17 cellular contexts compared by ENCODE assay signal in genomic region chr11:72767203-72768062, GRCh38. TPM values are rescaled to one million over a fixed set of nuclear protein-coding genes. Genes with fewer than 3 reads are reported as not detected.
DNase-seq lines count a peak whose midpoint lies in the region; ATAC-seq and TF ChIP-seq lines count a peak whose summit lies in the region.
"Had no signal": no experiment of that assay in that cellular context is flagged by ENCODE, and none has a peak within 500 bp of the region (broad histone marks: within the 10 kb centered on the region; RNA-seq: fewer than 3 reads in every experiment).

No MANE protein-coding gene starts in this region.

- H3K27me3 ChIP-seq in hepatocyte = no peaks in the 10 kb centered on the region
- H3K27me3 ChIP-seq: SJSA1 had no signal

- H3K9me3 ChIP-seq in HEK293 (ENCODE audit: control insufficient read depth, insufficient read depth, low read depth, low read length) (no peaks in the 10 kb centered on the region), hepatocyte (ENCODE audit: low read depth) (no peaks in the 10 kb centered on the region)
- H3K9me3 ChIP-seq: SJSA1 had no signal

- peaks cover 77% of the 10 kb centered on the region for H4K20me1 ChIP-seq in hepatocyte (ENCODE audit: insufficient read depth, poor library complexity, severe bottlenecking)

- H3K4me2 ChIP-seq in hepatocyte = no peak overlapping the region

- H3K4me3 ChIP-seq in HEK293 (ENCODE audit: low read depth, low read length) = no peak overlapping the region
- no peak overlapping the region for H3K4me3 ChIP-seq in hepatocyte
- H3K4me3 ChIP-seq: SJSA1 had no signal

- H3K36me3 ChIP-seq in HEK293 (ENCODE audit: control insufficient read depth in 2 of 2, insufficient read depth in 1 of 2, low read length in 2 of 2) = no peaks in the 10 kb centered on the region
- H3K36me3 ChIP-seq in hepatocyte (replicated peaks; ENCODE audit: insufficient read depth, low read depth) = no peaks in the 10 kb centered on the region
- H3K36me3 ChIP-seq: SJSA1 had no signal

- no peak overlapping the region for H3K27ac ChIP-seq in HEK293 (ENCODE audit: extremely low read depth, low read depth, low read length)
- peak overlapping the region; percentile 60 for H3K27ac ChIP-seq in hepatocyte
- H3K27ac ChIP-seq: SJSA1 had no signal

- no peaks in the 10 kb centered on the region for H3K27me3 Mint-ChIP-seq in progenitor cell of endocrine pancreas
- H3K27me3 Mint-ChIP-seq in activated CD8-positive, alpha-beta memory T cell treated with anti-CD3 and anti-CD28 coated beads, Interleukin-2, amount 10 ng/mL, durations not matched to agents 7 days and 5 days = no peaks in the 10 kb centered on the region
- H3K27me3 Mint-ChIP-seq: CD4-positive, alpha-beta memory T cell had no signal

- H3K4me1 Mint-ChIP-seq in progenitor cell of endocrine pancreas (ENCODE audit: low read depth) = peaks cover 18% of the 10 kb centered on the region
- H3K4me1 Mint-ChIP-seq in activated CD8-positive, alpha-beta memory T cell treated with anti-CD3 and anti-CD28 coated beads, Interleukin-2, amount 10 ng/mL, durations not matched to agents 7 days and 5 days = peaks cover 12% of the 10 kb centered on the region

- CTCF ChIA-PET in HEK293 (lab: Yijun Ruan, JAX) = interaction anchor here (0.6 kb wide), 1 partner anchor 1688 kb away, joined by 3 read pairs; no protein-coding TSS in a partner anchor
- CTCF ChIA-PET in activated CD8-positive, alpha-beta memory T cell treated with anti-CD3 and anti-CD28 coated beads, Interleukin-2, amount 10 ng/mL, durations not matched to agents 7 days and 5 days (lab: Charles Lee) = interaction anchor here (1.0 to 1.6 kb wide), 5 partner anchors 14 to 83 kb away, joined by 3 to 6 read pairs (median 3); no protein-coding TSS in a partner anchor

- peak; percentile 43 for DNase-seq in NCI-H524 treated with DMSO at 0.1 percent for 48 hours (lab: John Stamatoyannopoulos, UW)
- DNase-seq in hepatocyte (ENCODE audit: low spot score) = no peak
- no peak for DNase-seq in progenitor cell of endocrine pancreas (ENCODE audit: low spot score, unreplicated experiment)
- DNase-seq in CD1c-positive myeloid dendritic cell (ENCODE audit: extremely low spot score) = no peak
- no peak for DNase-seq in activated CD8-positive, alpha-beta memory T cell treated with anti-CD3 and anti-CD28 coated beads, Interleukin-2, amount 10 ng/mL, durations not matched to agents 7 days and 5 days
- DNase-seq: CD4-positive, alpha-beta memory T cell; DMS153; HFFc6; NCI-H1105; NCI-H1694; NCI-H446; NK-92 treated with Interleukin-12 subunit alpha and Interleukin-12 subunit beta, amount 100 ng/mL, for 24 hours; T-helper 1 cell had no signal

- no peak overlapping the region for H3K4me3 Mint-ChIP-seq in progenitor cell of endocrine pancreas (ENCODE audit: low read depth)
- no peak overlapping the region for H3K4me3 Mint-ChIP-seq in activated CD8-positive, alpha-beta memory T cell treated with anti-CD3 and anti-CD28 coated beads, Interleukin-2, amount 10 ng/mL, durations not matched to agents 7 days and 5 days
- H3K4me3 Mint-ChIP-seq: CD4-positive, alpha-beta memory T cell; HFFc6 had no signal

- POLR2A ChIA-PET in HEK293 (lab: Yijun Ruan, JAX) = no interaction called here

- WGBS in hepatocyte (ENCODE audit: low lambda C conversion rate, missing lambda C conversion rate) = 88% methylated on average over 4 of the region's 4 CpGs

- H2AFZ ChIP-seq in hepatocyte = no peak overlapping the region

- no peaks in the 10 kb centered on the region for H3K9me2 ChIP-seq in hepatocyte (replicated peaks; ENCODE audit: insufficient read depth)

- TF ChIP-seq CTCF in HEK293 (tag by site-specific recombination; IDR thresholded peaks at IDR 0.05) (no peak), hepatocyte (IDR thresholded peaks at IDR 0.05; ENCODE audit: poor library complexity) (no peak), progenitor cell of endocrine pancreas (IDR thresholded peaks at IDR 0.05; ENCODE audit: unreplicated experiment) (no peak)

- H3K79me2 ChIP-seq in hepatocyte = peaks cover 98% of the 10 kb centered on the region

- ATAC-seq in GM18505 (IDR thresholded peaks at IDR 0.05; ENCODE audit: unreplicated experiment) (no peak), HG02852 (IDR thresholded peaks at IDR 0.05; ENCODE audit: unreplicated experiment) (no peak)
- no peak for ATAC-seq in activated CD8-positive, alpha-beta memory T cell treated with anti-CD3 and anti-CD28 coated beads, Interleukin-2, amount 10 ng/mL, durations not matched to agents 7 days and 5 days

- H3K4me1 ChIP-seq in HEK293 (ENCODE audit: control insufficient read depth, insufficient read depth, low read length) = no peaks in the 10 kb centered on the region
- H3K4me1 ChIP-seq in hepatocyte (ENCODE audit: insufficient read depth) = peaks cover 42% of the 10 kb centered on the region
- H3K4me1 ChIP-seq: SJSA1 had no signal

- H3K9me3 Mint-ChIP-seq in progenitor cell of endocrine pancreas (ENCODE audit: low read depth) = no peaks in the 10 kb centered on the region
- H3K9me3 Mint-ChIP-seq in activated CD8-positive, alpha-beta memory T cell treated with anti-CD3 and anti-CD28 coated beads, Interleukin-2, amount 10 ng/mL, durations not matched to agents 7 days and 5 days (ENCODE audit: low read depth) = no peaks in the 10 kb centered on the region
- H3K9me3 Mint-ChIP-seq: CD4-positive, alpha-beta memory T cell; HFFc6 had no signal

- H3K36me3 Mint-ChIP-seq in progenitor cell of endocrine pancreas (ENCODE audit: insufficient read depth) = peaks cover 2% of the 10 kb centered on the region
- H3K36me3 Mint-ChIP-seq in activated CD8-positive, alpha-beta memory T cell treated with anti-CD3 and anti-CD28 coated beads, Interleukin-2, amount 10 ng/mL, durations not matched to agents 7 days and 5 days = no peaks in the 10 kb centered on the region

- H3K27ac Mint-ChIP-seq in progenitor cell of endocrine pancreas = peak overlapping the region; percentile 64
- no peak overlapping the region for H3K27ac Mint-ChIP-seq in activated CD8-positive, alpha-beta memory T cell treated with anti-CD3 and anti-CD28 coated beads, Interleukin-2, amount 10 ng/mL, durations not matched to agents 7 days and 5 days
- H3K27ac Mint-ChIP-seq: HFFc6 had no signal

- no peak for TF ChIP-seq POLR2A in GM18505 (IDR thresholded peaks at IDR 0.05; ENCODE audit: borderline replicate concordance, extremely low read depth, insufficient read depth, insufficient read length)

TF ChIP-seq in HEK293, 187 proteins besides CTCF, POLR2A, EP300 and RAD21:
- TF ChIP-seq ZNF560 (tag by site-specific recombination; IDR thresholded peaks at IDR 0.05; ENCODE audit: borderline replicate concordance) (no peak), ZNF433 (tag by site-specific recombination; IDR thresholded peaks at IDR 0.05; ENCODE audit: low read depth) (no peak), SCRT2 (tag by site-specific recombination; IDR thresholded peaks at IDR 0.05) (peak; percentile 73), ZNF394 (tag by site-specific recombination; IDR thresholded peaks at IDR 0.05; ENCODE audit: borderline replicate concordance) (no peak)

RNA-seq across cellular contexts. Expression of gene ARAP1, which starts 15.2 kb away (rescaled TPM):
- 86.9 and 118 TPM in 2 replicates for total RNA-seq in hepatocyte
- 53.2 and 60.2 TPM in 2 replicates for polyA plus RNA-seq in hepatocyte
- 83.4 and 86.7 TPM in 2 replicates for total RNA-seq in progenitor cell of endocrine pancreas
- total RNA-seq in activated CD8-positive, alpha-beta memory T cell treated with anti-CD3 and anti-CD28 coated beads, Interleukin-2, amount 10 ng/mL, durations not matched to agents 7 days and 5 days = 100 to 1,000 TPM in 1 of 2 experiments, 10 to 100 TPM in 1; 96.5 to 104 TPM

RNA-seq across cellular contexts. Expression of gene STARD10, which starts 26.4 kb away (rescaled TPM):
- total RNA-seq in hepatocyte (290 and 390 TPM in 2 replicates), progenitor cell of endocrine pancreas (212 and 220 TPM in 2 replicates)
- polyA plus RNA-seq in hepatocyte = 575 and 686 TPM in 2 replicates
- total RNA-seq in activated CD8-positive, alpha-beta memory T cell treated with anti-CD3 and anti-CD28 coated beads, Interleukin-2, amount 10 ng/mL, durations not matched to agents 7 days and 5 days = 10 to 100 TPM in 1 of 2 experiments, 1 to 10 TPM in 1; 8.4 to 18.4 TPM

RNA-seq across cellular contexts. Expression of gene ATG16L2, which starts 46.8 kb away (rescaled TPM):
- 8.2 and 11.5 TPM in 2 replicates for total RNA-seq in hepatocyte
- 20.3 and 27.6 TPM in 2 replicates for polyA plus RNA-seq in hepatocyte
- total RNA-seq in progenitor cell of endocrine pancreas = 43.8 and 43.9 TPM in 2 replicates
- 100 to 1,000 TPM; 103 to 168 TPM for total RNA-seq in activated CD8-positive, alpha-beta memory T cell treated with anti-CD3 and anti-CD28 coated beads, Interleukin-2, amount 10 ng/mL, durations not matched to agents 7 days and 5 days

Comparison
In these comparisons a context has a peak if more than half of its experiments do, and no peak if none do; other contexts are left out.
1. RNA of gene STARD10, which starts 26.4 kb away (total RNA-seq): 290 to 390 TPM in hepatocyte and 212 to 220 TPM in progenitor cell of endocrine pancreas; 8.4 to 18.4 TPM in activated CD8-positive, alpha-beta memory T cell treated with anti-CD3 and anti-CD28 coated beads, Interleukin-2, amount 10 ng/mL, durations not matched to agents 7 days and 5 days; every median in the first group is over 10 times any median in the second.